17 cellular contexts compared by ENCODE assay signal in genomic region chr2:206647985-206648384, GRCh38.
DNase-seq lines count a peak whose midpoint lies in the region; ATAC-seq, FAIRE-seq and TF ChIP-seq lines count a peak whose summit lies in the region.
"Had no signal": no experiment of that assay in that cellular context is flagged by ENCODE, and none has a peak within 500 bp of the region (broad histone marks: within the 10 kb centered on the region; RNA-seq: fewer than 3 reads in every experiment).

No MANE protein-coding gene starts in this region.

- no peak overlapping the region for H3K4me3 ChIP-seq in fibroblast of pulmonary artery (replicated peaks; ENCODE audit: low read depth, low read length)
- H3K4me3 ChIP-seq: SJCRH30 had no signal

- in situ Hi-C loops in GM13976 (cut with MboI; ENCODE audit: low sequenced_read_pairs, unreplicated experiment): no loop called here

- TF ChIP-seq CTCF in fibroblast of pulmonary artery (IDR thresholded peaks at IDR 0.05; ENCODE audit: low read length, missing control alignments): no peak
- no peak for TF ChIP-seq CTCF in GM13976 (IDR thresholded peaks at IDR 0.05; ENCODE audit: borderline replicate concordance, control extremely low read depth, extremely low read depth, insufficient read depth, missing control alignments)

- DNase-seq in SW480 (ENCODE audit: low spot score) (peak; percentile 14), fibroblast of pulmonary artery (ENCODE audit: low read depth) (peak; percentile 15), NCI-H2171 (lab: John Stamatoyannopoulos, UW) (no peak), GM13976 (ENCODE audit: low spot score) (no peak)
- DNase-seq: HCEC 1CT; KG1; NCI-H1048; NCI-H1436 treated with DMSO at 0.1 percent for 48 hours; NCI-H2029 treated with DMSO at 0.1 percent for 48 hours; NCI-H226; NCI-H526; NK-92 treated with Interleukin-12 subunit alpha and Interleukin-12 subunit beta, amount 100 ng/mL, for 24 hours; SJCRH30 had no signal

- no peak for ATAC-seq in HG03571 (IDR thresholded peaks at IDR 0.05; ENCODE audit: unreplicated experiment)

- peak; percentile 37 for FAIRE-seq in A204.1 (lab: Jason Lieb, UNC)
- FAIRE-seq: GM19239 had no signal

- no peak for TF ChIP-seq EP300 in Ishikawa (IDR thresholded peaks at IDR 0.05; ENCODE audit: borderline replicate concordance)

- no peak for TF ChIP-seq RAD21 in Ishikawa (IDR thresholded peaks at IDR 0.05; ENCODE audit: low read depth)

TF ChIP-seq in Ishikawa, 13 proteins besides CTCF, POLR2A, EP300 and RAD21:
- TF ChIP-seq YY1 (IDR thresholded peaks at IDR 0.05; ENCODE audit: low read depth) (no peak), EGR1 (IDR thresholded peaks at IDR 0.05) (no peak), REST (IDR thresholded peaks at IDR 0.05; ENCODE audit: low read depth) (no peak), CEBPB (IDR thresholded peaks at IDR 0.05) (peak; percentile 24; the same call in 1 of the 2 replicates)
- TF ChIP-seq, protein P1, sequence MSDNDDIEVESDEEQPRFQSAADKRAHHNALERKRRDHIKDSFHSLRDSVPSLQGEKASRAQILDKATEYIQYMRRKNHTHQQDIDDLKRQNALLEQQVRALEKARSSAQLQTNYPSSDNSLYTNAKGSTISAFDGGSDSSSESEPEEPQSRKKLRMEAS (IDR thresholded peaks at IDR 0.05): no peak

Comparison
In these comparisons a context has a peak if more than half of its experiments do, and no peak if none do; other contexts are left out.
1. DNase-seq: peak in SW480 (single experiment) and fibroblast of pulmonary artery (single experiment); none in NCI-H2171 (single experiment) and GM13976 (single experiment).